ENCODE assay signal across 14 cellular contexts in the genomic region with DNA sequence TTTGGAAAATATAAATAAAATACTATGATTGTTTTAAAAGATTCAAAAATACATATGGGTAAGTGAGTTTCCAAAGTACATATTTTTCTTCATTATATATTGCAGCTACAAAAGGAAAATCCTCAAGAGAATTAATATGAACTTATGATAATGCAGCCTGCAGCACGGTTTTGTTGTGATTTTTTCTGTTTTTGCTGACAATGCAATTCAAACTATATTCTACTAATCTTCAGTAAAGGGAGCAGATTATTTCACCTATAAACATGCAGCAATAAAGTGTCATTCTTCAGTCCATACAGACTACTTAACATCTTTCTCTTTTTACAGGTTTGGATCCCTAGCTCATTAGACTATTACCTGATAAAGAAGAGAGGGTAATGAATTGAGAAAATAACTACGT.
DNase-seq lines count a peak whose midpoint lies in the region; ATAC-seq, FAIRE-seq and TF ChIP-seq lines count a peak whose summit lies in the region.
"Had no signal": no experiment of that assay in that cellular context is flagged by ENCODE, and none has a peak within 500 bp of the region (broad histone marks: within the 10 kb centered on the region; RNA-seq: fewer than 3 reads in every experiment).

No MANE protein-coding gene starts in this region.

- ATAC-seq in A549: no peak
- ATAC-seq in GM23338: no peak
- no peak for ATAC-seq in HG03108 (IDR thresholded peaks at IDR 0.05; ENCODE audit: unreplicated experiment)

- H3K79me2 ChIP-seq in GM23338 (replicated peaks; ENCODE audit: insufficient read depth): no peaks in the 10 kb centered on the region
- H3K79me2 ChIP-seq in neural cell (replicated peaks; ENCODE audit: insufficient read depth, low read length): no peaks in the 10 kb centered on the region

- no peak overlapping the region for H3K4me3 Mint-ChIP-seq in GM23338
- H3K4me3 Mint-ChIP-seq: B cell; CD4-positive, alpha-beta memory T cell had no signal

- TF ChIP-seq EP300 in A549 (IDR thresholded peaks at IDR 0.05): no peak
- TF ChIP-seq EP300 in neural cell (conservative IDR thresholded peaks at IDR 0.05; ENCODE audit: poor library complexity, severe bottlenecking): no peak

- H3F3A ChIP-seq in GM23338 (replicated peaks; ENCODE audit: low read depth) (no peaks in the 10 kb centered on the region), neural cell (ENCODE audit: insufficient read depth, low read length, poor library complexity, severe bottlenecking) (no peaks in the 10 kb centered on the region)

- H3K27ac ChIP-seq in A549 (no peak overlapping the region), GM23338 (ENCODE audit: low read depth) (no peak overlapping the region), coronary artery (peak overlapping the region; percentile 13 to 43), neural cell (ENCODE audit: low read length) (peak overlapping the region; percentile 62)
- H3K27ac ChIP-seq: C4-2B had no signal

- H4K20me1 ChIP-seq in GM23338 (replicated peaks; ENCODE audit: insufficient read depth) (no peaks in the 10 kb centered on the region), neural cell (ENCODE audit: insufficient read depth) (no peaks in the 10 kb centered on the region)

- H3K27ac Mint-ChIP-seq in GM23338: no peak overlapping the region
- H3K27ac Mint-ChIP-seq: B cell; CD4-positive, alpha-beta memory T cell had no signal

- H3K9me3 ChIP-seq in A549: no peaks in the 10 kb centered on the region
- no peaks in the 10 kb centered on the region for H3K9me3 ChIP-seq in neural cell (ENCODE audit: low read length)
- H3K9me3 ChIP-seq in MG63: no peaks in the 10 kb centered on the region

- H3K36me3 Mint-ChIP-seq in GM23338 (ENCODE audit: low read depth): no peaks in the 10 kb centered on the region
- H3K36me3 Mint-ChIP-seq: CD4-positive, alpha-beta memory T cell had no signal

- TF ChIP-seq POLR2A in A549 (IDR thresholded peaks at IDR 0.05; ENCODE audit: low read length): no peak

- H3K27me3 Mint-ChIP-seq in GM23338 (ENCODE audit: insufficient read depth, low read depth, poor library complexity): no peaks in the 10 kb centered on the region
- H3K27me3 Mint-ChIP-seq: B cell; CD4-positive, alpha-beta memory T cell had no signal

- H3K4me2 ChIP-seq in A549: no peak overlapping the region
- H3K4me2 ChIP-seq in GM23338: no peak overlapping the region
- H3K4me2 ChIP-seq in neural cell (ENCODE audit: low read length): peak overlapping the region; percentile 43

- H3K4me1 Mint-ChIP-seq in GM23338: peaks cover 25% of the 10 kb centered on the region
- H3K4me1 Mint-ChIP-seq: B cell; CD4-positive, alpha-beta memory T cell had no signal

- H3K9me3 Mint-ChIP-seq in GM23338: no peaks in the 10 kb centered on the region

- H3K4me1 ChIP-seq in A549 (no peaks in the 10 kb centered on the region), GM23338 (ENCODE audit: insufficient read depth) (peaks cover 20% of the 10 kb centered on the region)

- POLR2A ChIA-PET in A549 (lab: Yijun Ruan, JAX): no interaction called here

- no peaks in the 10 kb centered on the region for H3K27me3 ChIP-seq in GM23338 (ENCODE audit: insufficient read depth)
- no peaks in the 10 kb centered on the region for H3K27me3 ChIP-seq in neural cell (ENCODE audit: insufficient read depth, low read depth, low read length)
- no peaks in the 10 kb centered on the region for H3K27me3 ChIP-seq in MG63

- H2AFZ ChIP-seq in GM23338: peak overlapping the region; percentile 34; the same call in 1 of the 2 replicates
- no peak overlapping the region for H2AFZ ChIP-seq in neural cell (ENCODE audit: low read depth, low read length)

- no peak for DNase-seq in A549 (ENCODE audit: low read depth in 1 of 2, low spot score in 1 of 2)
- DNase-seq in GM23338 (ENCODE audit: low spot score): no peak
- no peak for DNase-seq in coronary artery (ENCODE audit: low spot score)
- DNase-seq in RKO (ENCODE audit: low spot score): no peak
- no peak for DNase-seq in DMS114 treated with DMSO at 0.1 percent for 48 hours (lab: John Stamatoyannopoulos, UW; ENCODE audit: unreplicated experiment)
- DNase-seq in MG63: no peak
- DNase-seq: CD4-positive, alpha-beta memory T cell; DND-41; GF-D8 had no signal

- WGBS in A549 (ENCODE audit: missing lambda C conversion rate): 70% methylated on average over 2 of the region's 2 CpGs

- CTCF ChIA-PET in A549 (lab: Yijun Ruan, JAX): interaction anchor here (1.0 to 1.1 kb wide), 2 partner anchors 749 to 1009 kb away, joined by 3 read pairs; no protein-coding TSS in a partner anchor

- H3K36me3 ChIP-seq in GM23338 (ENCODE audit: insufficient read depth): no peaks in the 10 kb centered on the region
- H3K36me3 ChIP-seq in neural cell (ENCODE audit: insufficient read depth, low read length): no peaks in the 10 kb centered on the region
- no peaks in the 10 kb centered on the region for H3K36me3 ChIP-seq in MG63

- no peak for FAIRE-seq in A549 (lab: Jason Lieb, UNC)
- FAIRE-seq: D721Med had no signal

- TF ChIP-seq RAD21 in A549 (conservative IDR thresholded peaks at IDR 0.05 in 1 of 2, IDR thresholded peaks at IDR 0.05 in 1 of 2) (no peak), neural cell (conservative IDR thresholded peaks at IDR 0.05) (no peak)

- H3K9me2 ChIP-seq in GM23338 (ENCODE audit: insufficient read depth) (no peaks in the 10 kb centered on the region), neural cell (ENCODE audit: insufficient read depth, low read length) (no peaks in the 10 kb centered on the region)

- H3K9ac ChIP-seq in neural cell (ENCODE audit: low read length): peak overlapping the region; percentile 40

- TF ChIP-seq CTCF in A549 (IDR thresholded peaks at IDR 0.05): no peak
- no peak for TF ChIP-seq CTCF in GM23338 (conservative IDR thresholded peaks at IDR 0.05; ENCODE audit: low read depth in 2 of 2)
- no peak for TF ChIP-seq CTCF in coronary artery (IDR thresholded peaks at IDR 0.05)
- no peak for TF ChIP-seq CTCF in neural cell (IDR thresholded peaks at IDR 0.05; ENCODE audit: poor library complexity, severe bottlenecking)

- H3K4me3 ChIP-seq in A549 (no peak overlapping the region), GM23338 (no peak overlapping the region), coronary artery (peak overlapping the region; percentile 66), neural cell (ENCODE audit: low read length) (peak overlapping the region; percentile 56), MG63 (no peak overlapping the region)

TF ChIP-seq in A549, 52 proteins besides CTCF, POLR2A, EP300 and RAD21:
- TF ChIP-seq MAFK (IDR thresholded peaks at IDR 0.05; ENCODE audit: partially characterized antibody) (peak; percentile 98), KDM1A (IDR thresholded peaks at IDR 0.05; ENCODE audit: low read depth) (no peak)
TF ChIP-seq in A549: peak in this region for 1.

TF ChIP-seq in GM23338, 12 proteins besides CTCF, POLR2A, EP300 and RAD21:
- TF ChIP-seq CREB1 (CRISPR knock-in tag; IDR thresholded peaks at IDR 0.05; ENCODE audit: low read depth) (no peak), ZNF331 (CRISPR knock-in tag; IDR thresholded peaks at IDR 0.05; ENCODE audit: low read depth) (no peak), POLR2AphosphoS5 (IDR thresholded peaks at IDR 0.05; ENCODE audit: low read depth) (no peak), ZNF114 (CRISPR knock-in tag; IDR thresholded peaks at IDR 0.05) (no peak), STAT1 (IDR thresholded peaks at IDR 0.05; ENCODE audit: unreplicated experiment) (no peak)

TF ChIP-seq in neural cell, 6 proteins besides CTCF, POLR2A, EP300 and RAD21:
- no peak for TF ChIP-seq MXI1 (conservative IDR thresholded peaks at IDR 0.05; ENCODE audit: poor library complexity, severe bottlenecking)
- TF ChIP-seq SMC3 (conservative IDR thresholded peaks at IDR 0.05; ENCODE audit: poor library complexity): no peak
- TF ChIP-seq EZH2 (IDR thresholded peaks at IDR 0.05; ENCODE audit: borderline replicate concordance, insufficient read depth, low read length, poor library complexity, severe bottlenecking): no peak
- TF ChIP-seq POLR2AphosphoS5 (IDR thresholded peaks at IDR 0.05): no peak
- TF ChIP-seq, protein P1, sequence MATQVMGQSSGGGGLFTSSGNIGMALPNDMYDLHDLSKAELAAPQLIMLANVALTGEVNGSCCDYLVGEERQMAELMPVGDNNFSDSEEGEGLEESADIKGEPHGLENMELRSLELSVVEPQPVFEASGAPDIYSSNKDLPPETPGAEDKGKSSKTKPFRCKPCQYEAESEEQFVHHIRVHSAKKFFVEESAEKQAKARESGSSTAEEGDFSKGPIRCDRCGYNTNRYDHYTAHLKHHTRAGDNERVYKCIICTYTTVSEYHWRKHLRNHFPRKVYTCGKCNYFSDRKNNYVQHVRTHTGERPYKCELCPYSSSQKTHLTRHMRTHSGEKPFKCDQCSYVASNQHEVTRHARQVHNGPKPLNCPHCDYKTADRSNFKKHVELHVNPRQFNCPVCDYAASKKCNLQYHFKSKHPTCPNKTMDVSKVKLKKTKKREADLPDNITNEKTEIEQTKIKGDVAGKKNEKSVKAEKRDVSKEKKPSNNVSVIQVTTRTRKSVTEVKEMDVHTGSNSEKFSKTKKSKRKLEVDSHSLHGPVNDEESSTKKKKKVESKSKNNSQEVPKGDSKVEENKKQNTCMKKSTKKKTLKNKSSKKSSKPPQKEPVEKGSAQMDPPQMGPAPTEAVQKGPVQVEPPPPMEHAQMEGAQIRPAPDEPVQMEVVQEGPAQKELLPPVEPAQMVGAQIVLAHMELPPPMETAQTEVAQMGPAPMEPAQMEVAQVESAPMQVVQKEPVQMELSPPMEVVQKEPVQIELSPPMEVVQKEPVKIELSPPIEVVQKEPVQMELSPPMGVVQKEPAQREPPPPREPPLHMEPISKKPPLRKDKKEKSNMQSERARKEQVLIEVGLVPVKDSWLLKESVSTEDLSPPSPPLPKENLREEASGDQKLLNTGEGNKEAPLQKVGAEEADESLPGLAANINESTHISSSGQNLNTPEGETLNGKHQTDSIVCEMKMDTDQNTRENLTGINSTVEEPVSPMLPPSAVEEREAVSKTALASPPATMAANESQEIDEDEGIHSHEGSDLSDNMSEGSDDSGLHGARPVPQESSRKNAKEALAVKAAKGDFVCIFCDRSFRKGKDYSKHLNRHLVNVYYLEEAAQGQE (IDR thresholded peaks at IDR 0.05; ENCODE audit: borderline replicate concordance): no peak
- TF ChIP-seq TAF1 (IDR thresholded peaks at IDR 0.05; ENCODE audit: low read depth): no peak

Comparison
In these comparisons a context has a peak if more than half of its experiments do, and no peak if none do; other contexts are left out.
1. H3K27ac ChIP-seq: peak in coronary artery (2 of 2) and neural cell (single experiment); none in A549 (0 of 2) and GM23338 (single experiment).
2. H3K4me3 ChIP-seq: peak in coronary artery (single experiment) and neural cell (single experiment); none in A549 (single experiment), GM23338 (single experiment) and MG63 (single experiment).